ENCODE assay signal across 2 cellular contexts in the genomic region with DNA sequence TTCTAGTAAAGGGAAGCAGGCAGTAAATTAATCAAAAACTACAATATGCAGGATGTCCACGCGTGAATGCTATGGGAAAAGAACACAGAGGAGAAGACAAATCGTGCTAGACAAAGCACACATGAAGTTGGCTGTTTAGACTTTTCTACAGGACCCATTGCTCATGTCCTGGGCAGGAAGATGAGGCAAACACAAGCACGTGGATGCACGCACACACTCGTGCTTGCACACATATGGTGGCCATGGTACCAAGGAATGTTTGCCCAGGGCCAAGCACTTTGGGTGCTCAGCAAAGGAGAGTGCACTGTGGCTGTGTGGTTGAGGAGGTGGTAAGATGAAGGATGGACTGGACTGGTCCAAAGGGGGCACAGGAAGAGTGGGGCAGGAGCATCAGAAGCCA.
A peak's percentile ranks its signal among the peaks of the same experiment; 100 is the strongest.
TF ChIP-seq lines count a peak whose summit lies in the region.

No MANE protein-coding gene starts in this region.

TF ChIP-seq in HepG2, 621 proteins besides CTCF, POLR2A, EP300 and RAD21:
- TF ChIP-seq, protein P1, sequence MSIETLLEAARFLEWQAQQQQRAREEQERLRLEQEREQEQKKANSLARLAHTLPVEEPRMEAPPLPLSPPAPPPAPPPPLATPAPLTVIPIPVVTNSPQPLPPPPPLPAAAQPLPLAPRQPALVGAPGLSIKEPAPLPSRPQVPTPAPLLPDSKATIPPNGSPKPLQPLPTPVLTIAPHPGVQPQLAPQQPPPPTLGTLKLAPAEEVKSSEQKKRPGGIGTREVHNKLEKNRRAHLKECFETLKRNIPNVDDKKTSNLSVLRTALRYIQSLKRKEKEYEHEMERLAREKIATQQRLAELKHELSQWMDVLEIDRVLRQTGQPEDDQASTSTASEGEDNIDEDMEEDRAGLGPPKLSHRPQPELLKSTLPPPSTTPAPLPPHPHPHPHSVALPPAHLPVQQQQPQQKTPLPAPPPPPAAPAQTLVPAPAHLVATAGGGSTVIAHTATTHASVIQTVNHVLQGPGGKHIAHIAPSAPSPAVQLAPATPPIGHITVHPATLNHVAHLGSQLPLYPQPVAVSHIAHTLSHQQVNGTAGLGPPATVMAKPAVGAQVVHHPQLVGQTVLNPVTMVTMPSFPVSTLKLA (IDR thresholded peaks at IDR 0.05): peak; percentile 79
- TF ChIP-seq CHD4 (IDR thresholded peaks at IDR 0.05; ENCODE audit: borderline replicate concordance, low read length): no peak

TF ChIP-seq in GM12878, 131 proteins besides CTCF, POLR2A, EP300 and RAD21:
- no peak for TF ChIP-seq ETV6 (conservative IDR thresholded peaks at IDR 0.05 in 1 of 2, IDR thresholded peaks at IDR 0.05 in 1 of 2; ENCODE audit: borderline replicate concordance in 1 of 2, low read depth in 1 of 2)
- TF ChIP-seq BCL3 (IDR thresholded peaks at IDR 0.05; ENCODE audit: borderline replicate concordance, insufficient read depth, low read depth, low read length, poor library complexity, severe bottlenecking): peak; percentile 66
- TF ChIP-seq, protein P2, sequence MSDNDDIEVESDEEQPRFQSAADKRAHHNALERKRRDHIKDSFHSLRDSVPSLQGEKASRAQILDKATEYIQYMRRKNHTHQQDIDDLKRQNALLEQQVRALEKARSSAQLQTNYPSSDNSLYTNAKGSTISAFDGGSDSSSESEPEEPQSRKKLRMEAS (IDR thresholded peaks at IDR 0.05; ENCODE audit: low read depth, low read length): no peak
- TF ChIP-seq, protein P3, sequence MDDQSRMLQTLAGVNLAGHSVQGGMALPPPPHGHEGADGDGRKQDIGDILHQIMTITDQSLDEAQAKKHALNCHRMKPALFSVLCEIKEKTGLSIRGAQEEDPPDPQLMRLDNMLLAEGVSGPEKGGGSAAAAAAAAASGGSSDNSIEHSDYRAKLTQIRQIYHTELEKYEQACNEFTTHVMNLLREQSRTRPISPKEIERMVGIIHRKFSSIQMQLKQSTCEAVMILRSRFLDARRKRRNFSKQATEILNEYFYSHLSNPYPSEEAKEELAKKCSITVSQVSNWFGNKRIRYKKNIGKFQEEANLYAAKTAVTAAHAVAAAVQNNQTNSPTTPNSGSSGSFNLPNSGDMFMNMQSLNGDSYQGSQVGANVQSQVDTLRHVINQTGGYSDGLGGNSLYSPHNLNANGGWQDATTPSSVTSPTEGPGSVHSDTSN (IDR thresholded peaks at IDR 0.05; ENCODE audit: insufficient replicate concordance, low read depth, low read length): peak; percentile 25
